Comparison of ENCODE assay signal across 39 cellular contexts in the genomic region with DNA sequence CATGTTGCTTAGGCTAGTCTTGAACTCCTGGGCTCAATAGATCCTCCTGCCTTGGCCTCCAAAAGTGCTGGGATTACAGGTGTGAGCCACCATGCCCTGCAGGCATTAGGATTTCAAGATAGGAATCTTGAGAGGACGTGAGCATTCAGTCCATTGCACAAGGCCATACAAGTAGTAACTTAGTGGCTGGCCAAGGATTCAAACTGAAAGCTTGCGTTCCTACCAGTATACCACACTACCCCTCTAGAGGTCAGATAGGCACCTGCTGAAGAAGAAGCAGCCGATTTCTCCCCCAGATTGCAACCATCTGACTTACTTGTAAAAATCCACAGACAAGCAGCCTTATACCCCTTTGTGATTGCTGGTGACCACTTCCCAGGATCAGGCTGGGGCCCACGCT.
"Had no signal": no experiment of that assay in that cellular context is flagged by ENCODE, and none has a peak within 500 bp of the region (broad histone marks: within the 10 kb centered on the region; RNA-seq: fewer than 3 reads in every experiment).

No MANE protein-coding gene starts in this region.

- H3K36me3 ChIP-seq: adrenal gland, brain microvascular endothelial cell, cardiac muscle cell had no signal

- H3K4me1 Mint-ChIP-seq: activated B cell treated with CpG ODN at 0.5 μM for 24 hours; activated CD4-positive, alpha-beta T cell treated with anti-CD3 and anti-CD28 coated beads, Interleukin-2, amount 10 ng/mL, durations not matched to agents 24 days and 14 days; activated naive CD8-positive, alpha-beta T cell treated with anti-CD3 and anti-CD28 coated beads for 36 hours; activated T-helper 17 cell treated with anti-CD3 and anti-CD28 coated beads, Interleukin-2, amount 50 U/mL, for 72 hours; central memory CD8-positive, alpha-beta T cell had no signal

- ATAC-seq: activated CD8-positive, alpha-beta T cell treated with anti-CD3 and anti-CD28 coated beads for 36 hours; activated naive CD4-positive, alpha-beta T cell treated with anti-CD3 and anti-CD28 coated beads, Interleukin-2, amount 50 U/mL, for 72 hours; activated T-cell treated with anti-CD3 and anti-CD28 coated beads, Interleukin-2, amount 50 U/mL, for 4 hours; activated T-cell treated with anti-CD3 and anti-CD28 coated beads, Interleukin-2, amount 50 U/mL, for 72 hours; activated T-helper 17 cell treated with anti-CD3 and anti-CD28 coated beads, Interleukin-2, amount 50 U/mL, for 72 hours; body of pancreas had no signal

- H3K27ac ChIP-seq: adrenal gland, body of pancreas, brain microvascular endothelial cell, cardiac muscle cell, VCaP had no signal

- H3K4me1 ChIP-seq: adrenal gland, body of pancreas had no signal

- FAIRE-seq: astrocyte, bronchial epithelial cell, TTC549 had no signal

- H3K9me3 ChIP-seq: adrenal gland, body of pancreas had no signal

- H3K36me3 Mint-ChIP-seq: activated CD4-positive, alpha-beta memory T cell treated with anti-CD3 and anti-CD28 coated beads for 36 hours; activated naive CD8-positive, alpha-beta T cell treated with anti-CD3 and anti-CD28 coated beads for 36 hours had no signal

- H3K4me3 Mint-ChIP-seq: activated B cell treated with CpG ODN at 0.5 μM for 24 hours; activated CD4-positive, alpha-beta memory T cell treated with anti-CD3 and anti-CD28 coated beads for 36 hours; activated CD4-positive, alpha-beta T cell treated with anti-CD3 and anti-CD28 coated beads, Interleukin-2, amount 10 ng/mL, durations not matched to agents 24 days and 14 days; activated CD8-positive, alpha-beta T cell treated with anti-CD3 and anti-CD28 coated beads for 36 hours; activated naive CD4-positive, alpha-beta T cell treated with anti-CD3 and anti-CD28 coated beads for 36 hours; activated naive CD8-positive, alpha-beta T cell treated with anti-CD3 and anti-CD28 coated beads for 36 hours; activated T-cell treated with anti-CD3 and anti-CD28 coated beads, Interleukin-2, amount 50 U/mL, for 4 hours; activated T-cell treated with anti-CD3 and anti-CD28 coated beads, Interleukin-2, amount 50 U/mL, for 72 hours; activated T-helper 1 cell treated with anti-CD3 and anti-CD28 coated beads, Interleukin-12 subunit alpha, Interleukin-12 subunit beta, Interleukin-2, Interleukin-4 antibody, amounts not matched to agents 30 ng/mL and 10 ng/mL and 1 ng/mL, durations not matched to agents 14 hours and 24 hours and 36 hours; activated T-helper 17 cell treated with anti-CD3 and anti-CD28 coated beads, Interleukin-2, amount 50 U/mL, for 72 hours; central memory CD8-positive, alpha-beta T cell; T-helper 1 cell treated with Interleukin-12 subunit alpha and Interleukin-12 subunit beta and Interleukin-4 antibody, amounts not matched to agents 30 μg/mL and 1 μg/mL, for 36 hours; T-helper 2 cell treated with Interferon-gamma antibody and Interleukin-4, amounts not matched to agents 5 μg/mL and 100 μg/mL, for 36 hours had no signal

- H3K27me3 ChIP-seq: adrenal gland, body of pancreas, brain microvascular endothelial cell, cardiac muscle cell had no signal

- H3K9me3 Mint-ChIP-seq: activated CD4-positive, alpha-beta T cell treated with anti-CD3 and anti-CD28 coated beads, Interleukin-2, amount 10 ng/mL, durations not matched to agents 24 days and 14 days; activated T-cell treated with anti-CD3 and anti-CD28 coated beads, Interleukin-2, amount 50 U/mL, for 4 hours; activated T-cell treated with anti-CD3 and anti-CD28 coated beads, Interleukin-2, amount 50 U/mL, for 72 hours; activated T-helper 17 cell treated with anti-CD3 and anti-CD28 coated beads, Interleukin-2, amount 50 U/mL, for 72 hours; T-helper 1 cell treated with Interleukin-12 subunit alpha and Interleukin-12 subunit beta and Interleukin-4 antibody, amounts not matched to agents 30 μg/mL and 1 μg/mL, for 36 hours; T-helper 2 cell treated with Interferon-gamma antibody and Interleukin-4, amounts not matched to agents 5 μg/mL and 100 μg/mL, for 36 hours had no signal

- H3K27me3 Mint-ChIP-seq: activated CD4-positive, alpha-beta memory T cell treated with anti-CD3 and anti-CD28 coated beads for 36 hours; activated CD4-positive, alpha-beta T cell treated with anti-CD3 and anti-CD28 coated beads, Interleukin-2, amount 10 ng/mL, durations not matched to agents 24 days and 14 days had no signal

- DNase-seq: activated B cell treated with CpG ODN at 0.5 μM for 24 hours; activated CD4-positive, alpha-beta memory T cell treated with anti-CD3 and anti-CD28 coated beads for 36 hours; activated CD4-positive, alpha-beta T cell treated with anti-CD3 and anti-CD28 coated beads for 4 hours; activated CD4-positive, alpha-beta T cell treated with anti-CD3 and anti-CD28 coated beads, Interleukin-2, amount 10 ng/mL, durations not matched to agents 24 days and 14 days; activated CD4-positive, alpha-beta T cell treated with anti-CD3 and anti-CD28 coated beads, Interleukin-2, amount 50 U/mL, for 1 hour; activated CD4-positive, alpha-beta T cell treated with anti-CD3 and anti-CD28 coated beads, Interleukin-2, amount 50 U/mL, for 4 hours; activated CD4-positive, CD25-positive, alpha-beta regulatory T cell treated with anti-CD3 and anti-CD28 coated beads, Interleukin-2, amount 50 U/mL, for 72 hours; activated CD8-positive, alpha-beta memory T cell treated with anti-CD3 and anti-CD28 coated beads, Interleukin-2, amount 50 U/mL, for 4 hours; activated CD8-positive, alpha-beta T cell treated with anti-CD3 and anti-CD28 coated beads for 36 hours; activated effector memory CD4-positive, alpha-beta T cell treated with anti-CD3 and anti-CD28 coated beads, Interleukin-2, amount 50 U/mL, for 16 hours; activated gamma-delta T cell treated with Interleukin-2 at 50 U/mL for 16 hours; activated naive CD4-positive, alpha-beta T cell; activated naive CD4-positive, alpha-beta T cell treated with anti-CD3 and anti-CD28 coated beads for 36 hours; activated naive CD4-positive, alpha-beta T cell treated with anti-CD3 and anti-CD28 coated beads, Interleukin-2, amount 50 U/mL, for 16 hours; activated naive CD8-positive, alpha-beta T cell treated with anti-CD3 and anti-CD28 coated beads for 36 hours; activated T-cell treated with anti-CD3 and anti-CD28 coated beads for 4 hours; activated T-cell treated with anti-CD3 and anti-CD28 coated beads, Interleukin-2, amount 50 U/mL, for 1 hour; activated T-cell treated with anti-CD3 and anti-CD28 coated beads, Interleukin-2, amount 50 U/mL, for 4 hours; activated T-cell treated with anti-CD3 and anti-CD28 coated beads, Interleukin-2, amount 50 U/mL, for 72 hours; adrenal gland; amniotic stem cell; aorta; body of pancreas; brain microvascular endothelial cell; caudate nucleus; cerebellar nuclear complex; T-helper 2 cell; T-helper 9 cell had no signal

- H3K27ac Mint-ChIP-seq: activated B cell treated with CpG ODN at 0.5 μM for 24 hours; activated CD4-positive, alpha-beta memory T cell treated with anti-CD3 and anti-CD28 coated beads for 36 hours; activated CD4-positive, alpha-beta T cell treated with anti-CD3 and anti-CD28 coated beads, Interleukin-2, amount 10 ng/mL, durations not matched to agents 24 days and 14 days; activated CD8-positive, alpha-beta T cell treated with anti-CD3 and anti-CD28 coated beads for 36 hours; activated naive CD4-positive, alpha-beta T cell treated with anti-CD3 and anti-CD28 coated beads for 36 hours; activated naive CD4-positive, alpha-beta T cell treated with anti-CD3 and anti-CD28 coated beads, Interleukin-2, amount 50 U/mL, for 72 hours; activated naive CD8-positive, alpha-beta T cell treated with anti-CD3 and anti-CD28 coated beads for 36 hours; activated T-cell treated with anti-CD3 and anti-CD28 coated beads, Interleukin-2, amount 50 U/mL, for 72 hours; activated T-helper 1 cell treated with anti-CD3 and anti-CD28 coated beads, Interleukin-12 subunit alpha, Interleukin-12 subunit beta, Interleukin-2, Interleukin-4 antibody, amounts not matched to agents 30 ng/mL and 10 ng/mL and 1 ng/mL, durations not matched to agents 14 hours and 24 hours and 36 hours; activated T-helper 17 cell treated with anti-CD3 and anti-CD28 coated beads, Interleukin-2, amount 50 U/mL, for 72 hours; T-helper 1 cell treated with Interleukin-12 subunit alpha and Interleukin-12 subunit beta and Interleukin-4 antibody, amounts not matched to agents 30 μg/mL and 1 μg/mL, for 36 hours; T-helper 2 cell treated with Interferon-gamma antibody and Interleukin-4, amounts not matched to agents 5 μg/mL and 100 μg/mL, for 36 hours had no signal

- H3K4me3 ChIP-seq: adrenal gland, body of pancreas, cardiac muscle cell had no signal
